1 cellular context compared by ENCODE assay signal in genomic region chr16:23578096-23578830, GRCh38.
A peak's percentile ranks its signal among the peaks of the same experiment; 100 is the strongest.
TF ChIP-seq lines count a peak whose summit lies in the region.

No MANE protein-coding gene starts in this region.

TF ChIP-seq in K562, 482 proteins besides CTCF, POLR2A, EP300 and RAD21:
- TF ChIP-seq NFIC (IDR thresholded peaks at IDR 0.05) (peak; percentile 78), ZNF140 (CRISPR knock-in tag; IDR thresholded peaks at IDR 0.05) (no peak)
TF ChIP-seq in K562: peak in this region for 1.
